Comparison of ENCODE assay signal across 17 cellular contexts in the genomic region with DNA sequence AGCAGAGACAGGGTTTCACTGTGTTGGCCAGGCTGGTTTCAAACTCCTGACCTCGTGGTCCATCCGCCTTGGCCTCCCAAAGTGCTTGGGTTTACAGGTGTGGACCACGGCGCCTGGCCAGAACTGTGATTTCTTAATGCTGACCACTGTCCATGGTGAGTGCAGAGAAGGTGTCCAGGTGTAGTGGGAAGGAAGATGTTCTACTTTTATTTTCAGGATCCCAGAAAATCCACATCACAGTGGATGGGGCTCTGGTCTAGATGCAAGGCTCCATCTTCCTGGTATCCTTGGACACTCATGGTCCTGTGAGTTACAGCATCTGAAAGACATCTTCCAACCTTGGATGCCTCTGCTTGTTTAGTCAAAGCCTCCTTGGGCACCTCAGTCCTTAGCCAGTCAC.
DNase-seq lines count a peak whose midpoint lies in the region; ATAC-seq and TF ChIP-seq lines count a peak whose summit lies in the region.
"Had no signal": no experiment of that assay in that cellular context is flagged by ENCODE, and none has a peak within 500 bp of the region (broad histone marks: within the 10 kb centered on the region; RNA-seq: fewer than 3 reads in every experiment).

No MANE protein-coding gene starts in this region.

- WGBS in esophagus muscularis mucosa: 100% methylated on average over 2 of the region's 4 CpGs

- peaks cover 4% of the 10 kb centered on the region for H3K27me3 Mint-ChIP-seq in osteocyte (ENCODE audit: unreplicated experiment)

- intact Hi-C loops in ascending aorta (cut with DNase I): loop anchor here (5.0 to 10.0 kb wide), 2 partner anchors 54 to 684 kb away; no protein-coding TSS in a partner anchor
- intact Hi-C loops in esophagus muscularis mucosa (cut with DNase I): no loop called here

- no peak for TF ChIP-seq CTCF in ascending aorta (IDR thresholded peaks at IDR 0.05)
- no peak for TF ChIP-seq CTCF in esophagus muscularis mucosa (IDR thresholded peaks at IDR 0.05)
- no peak for TF ChIP-seq CTCF in osteocyte (IDR thresholded peaks at IDR 0.05)

- H3K27me3 ChIP-seq in ascending aorta (no peaks in the 10 kb centered on the region), esophagus muscularis mucosa (no peaks in the 10 kb centered on the region)

- H3K27ac ChIP-seq in ascending aorta (peak overlapping the region; percentile 43 to 90), esophagus muscularis mucosa (replicated peaks in 1 of 4) (no peak overlapping the region)

- H3K4me1 ChIP-seq in ascending aorta (peaks cover 4 to 21% of the 10 kb centered on the region in 2 donors), esophagus muscularis mucosa (peaks cover 0 to 25% (median 18%) of the 10 kb centered on the region in 4 donors)

- H3K36me3 ChIP-seq in ascending aorta (no peaks in the 10 kb centered on the region), esophagus muscularis mucosa (no peaks in the 10 kb centered on the region)

- H3K27ac Mint-ChIP-seq in osteocyte (ENCODE audit: unreplicated experiment): no peak overlapping the region
- H3K27ac Mint-ChIP-seq: CD4-positive, alpha-beta memory T cell; GM23338; H9; HFFc6 had no signal

- H3K9me3 Mint-ChIP-seq in osteocyte (ENCODE audit: unreplicated experiment): peaks cover 18% of the 10 kb centered on the region
- H3K9me3 Mint-ChIP-seq: GM23338, H9 had no signal

- no peak for TF ChIP-seq EP300 in esophagus muscularis mucosa (IDR thresholded peaks at IDR 0.05)

- H3K4me3 ChIP-seq in ascending aorta: no peak overlapping the region
- H3K4me3 ChIP-seq in esophagus muscularis mucosa: no peak overlapping the region
- H3K4me3 ChIP-seq: GM23338 had no signal

- no peaks in the 10 kb centered on the region for H3K9me3 ChIP-seq in ascending aorta
- no peaks in the 10 kb centered on the region for H3K9me3 ChIP-seq in esophagus muscularis mucosa

- no peak for TF ChIP-seq POLR2A in esophagus muscularis mucosa (IDR thresholded peaks at IDR 0.05; ENCODE audit: low read depth)

- DNase-seq in ascending aorta (ENCODE audit: low spot score in 2 of 2) (no peak), esophagus muscularis mucosa (ENCODE audit: extremely low spot score) (peak; percentile 82), osteocyte (ENCODE audit: extremely low spot score, unreplicated experiment) (peak; percentile 49), NCI-H146 treated with DMSO at 0.1 percent for 48 hours (lab: John Stamatoyannopoulos, UW; ENCODE audit: unreplicated experiment) (no peak), NCI-H2196 treated with DMSO at 0.1 percent for 48 hours (lab: John Stamatoyannopoulos, UW; ENCODE audit: unreplicated experiment) (no peak)
- DNase-seq: C1 segment of cervical spinal cord; Calu3; CD4-positive, alpha-beta memory T cell; COR-L47; DMS53; DMS79 treated with DMSO at 0.1 percent for 48 hours; GF-D8; H9; HFFc6 had no signal

- peaks cover 8% of the 10 kb centered on the region for H3K36me3 Mint-ChIP-seq in osteocyte (ENCODE audit: unreplicated experiment)
- H3K36me3 Mint-ChIP-seq: CD4-positive, alpha-beta memory T cell had no signal

- H3K4me1 Mint-ChIP-seq in osteocyte (ENCODE audit: unreplicated experiment): peaks cover 38% of the 10 kb centered on the region
- H3K4me1 Mint-ChIP-seq: CD4-positive, alpha-beta memory T cell; GM23338 had no signal

- H3K4me3 Mint-ChIP-seq in osteocyte (ENCODE audit: unreplicated experiment): no peak overlapping the region
- H3K4me3 Mint-ChIP-seq: CD4-positive, alpha-beta memory T cell; GM23338; H9; HFFc6 had no signal

- ATAC-seq in HG02885 (IDR thresholded peaks at IDR 0.05; ENCODE audit: poor library complexity, unreplicated experiment): no peak
- ATAC-seq: GM23338, HCT116 had no signal

Comparison
In these comparisons a context has a peak if more than half of its experiments do, and no peak if none do; other contexts are left out.
1. DNase-seq: peak in esophagus muscularis mucosa (single experiment) and osteocyte (single experiment); none in ascending aorta (0 of 2), NCI-H146 treated with DMSO at 0.1 percent for 48 hours (single experiment) and NCI-H2196 treated with DMSO at 0.1 percent for 48 hours (single experiment).
2. H3K27ac ChIP-seq: peak in ascending aorta (2 of 2); none in esophagus muscularis mucosa (0 of 4).